In the genomic region with DNA sequence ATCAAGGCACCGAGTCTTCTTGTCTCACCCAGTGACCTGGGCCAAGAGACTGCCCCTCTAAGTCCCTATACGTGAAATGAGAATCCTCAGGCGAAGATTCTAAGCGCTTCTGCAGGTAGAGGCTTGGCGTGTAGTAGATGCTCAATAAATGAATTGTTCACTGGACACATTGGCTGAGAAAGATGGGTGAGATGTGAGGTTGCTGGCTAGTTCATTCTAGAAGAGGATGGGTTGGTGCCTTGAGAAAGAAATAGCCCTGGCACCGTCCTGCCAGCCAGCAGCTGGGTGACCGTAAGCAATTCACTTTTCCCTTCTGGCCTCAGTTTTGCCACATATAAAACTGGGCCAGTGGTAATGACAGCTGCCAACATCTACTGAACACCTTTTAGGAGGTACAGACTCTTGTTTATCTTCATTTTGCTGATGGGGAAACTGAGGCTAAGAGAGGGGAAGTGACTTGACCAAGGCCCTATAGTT, we compare ENCODE assay signal across 10 cellular contexts. TPM values are rescaled to one million over a fixed set of nuclear protein-coding genes. Genes with fewer than 3 reads are reported as not detected.
A peak's percentile ranks its signal among the peaks of the same experiment; 100 is the strongest.
DNase-seq lines count a peak whose midpoint lies in the region; ATAC-seq and TF ChIP-seq lines count a peak whose summit lies in the region.
"Had no signal": no experiment of that assay in that cellular context is flagged by ENCODE, and none has a peak within 500 bp of the region (broad histone marks: within the 10 kb centered on the region; RNA-seq: fewer than 3 reads in every experiment).

No MANE protein-coding gene starts in this region.

- DNase-seq in HFF-Myc (ENCODE audit: extremely low read depth, low read depth), result no peak
- DNase-seq in colonic mucosa, result no peak
- DNase-seq in SW 1271 (lab: John Stamatoyannopoulos, UW), result no peak
- no peak for DNase-seq in NCI-H1930 (lab: John Stamatoyannopoulos, UW)
- DNase-seq in KG1 (lab: John Stamatoyannopoulos, UW), result no peak
- DNase-seq: midbrain, NCI-H1417 had no signal

- no peak for TF ChIP-seq CTCF in HFF-Myc (IDR thresholded peaks at IDR 0.05; ENCODE audit: low read depth, low read length, missing control alignments)
- TF ChIP-seq CTCF in colonic mucosa (IDR thresholded peaks at IDR 0.05), result no peak
- TF ChIP-seq CTCF in neural cell (IDR thresholded peaks at IDR 0.05; ENCODE audit: poor library complexity, severe bottlenecking), result no peak

- H3K9ac ChIP-seq in BLaER1, result peak overlapping the region; percentile 25; the same call in 1 of the 2 replicates
- H3K9ac ChIP-seq in colonic mucosa (ENCODE audit: low read depth in 2 of 2, low read length in 2 of 2), result peak overlapping the region; percentile 70 to 80
- peak overlapping the region; percentile 78 for H3K9ac ChIP-seq in neural cell (ENCODE audit: low read length)

- H3K4me3 ChIP-seq in BLaER1 (peak overlapping the region; percentile 73), HFF-Myc (replicated peaks; ENCODE audit: low read depth, low read length) (peak overlapping the region; percentile 59), colonic mucosa (peak overlapping the region; percentile 44), neural cell (ENCODE audit: low read length) (peak overlapping the region; percentile 81)

- H3K9me2 ChIP-seq in neural cell (ENCODE audit: insufficient read depth, low read length), result no peaks in the 10 kb centered on the region

- peaks cover 57% of the 10 kb centered on the region for H4K20me1 ChIP-seq in BLaER1
- no peaks in the 10 kb centered on the region for H4K20me1 ChIP-seq in neural cell (ENCODE audit: insufficient read depth)

- no peaks in the 10 kb centered on the region for H3F3A ChIP-seq in neural cell (ENCODE audit: insufficient read depth, low read length, poor library complexity, severe bottlenecking)

- H3K9me3 ChIP-seq in BLaER1, result no peaks in the 10 kb centered on the region
- no peaks in the 10 kb centered on the region for H3K9me3 ChIP-seq in colonic mucosa
- no peaks in the 10 kb centered on the region for H3K9me3 ChIP-seq in neural cell (ENCODE audit: low read length)

- peaks cover 56% of the 10 kb centered on the region for H3K79me2 ChIP-seq in neural cell (replicated peaks; ENCODE audit: insufficient read depth, low read length)

- no peak for TF ChIP-seq EP300 in neural cell (conservative IDR thresholded peaks at IDR 0.05; ENCODE audit: poor library complexity, severe bottlenecking)

- H3K36me3 ChIP-seq in BLaER1, result peaks cover 32% of the 10 kb centered on the region
- H3K36me3 ChIP-seq in colonic mucosa, result no peaks in the 10 kb centered on the region
- H3K36me3 ChIP-seq in neural cell (ENCODE audit: insufficient read depth, low read length), result no peaks in the 10 kb centered on the region

- peak overlapping the region; percentile 90 for H3K4me2 ChIP-seq in BLaER1
- peak overlapping the region; percentile 89 for H3K4me2 ChIP-seq in neural cell (ENCODE audit: low read length)

- no peak for ATAC-seq in HG02678 (IDR thresholded peaks at IDR 0.05; ENCODE audit: unreplicated experiment)

- intact Hi-C loops in colonic mucosa (cut with DNase I), result loop anchor here (10.0 kb wide), 1 partner anchor 53 kb away; no protein-coding TSS in a partner anchor

- H2AFZ ChIP-seq in neural cell (ENCODE audit: low read depth, low read length), result no peak overlapping the region

- no peaks in the 10 kb centered on the region for H3K27me3 ChIP-seq in BLaER1
- no peaks in the 10 kb centered on the region for H3K27me3 ChIP-seq in colonic mucosa
- H3K27me3 ChIP-seq in neural cell (ENCODE audit: insufficient read depth, low read depth, low read length), result no peaks in the 10 kb centered on the region

- TF ChIP-seq RAD21 in neural cell (conservative IDR thresholded peaks at IDR 0.05), result no peak

- H3K4me1 ChIP-seq in BLaER1 (peaks cover 70% of the 10 kb centered on the region), colonic mucosa (peaks cover 9% of the 10 kb centered on the region)

- H3K27ac ChIP-seq in BLaER1 (no peak overlapping the region), colonic mucosa (no peak overlapping the region), neural cell (ENCODE audit: low read length) (no peak overlapping the region)

TF ChIP-seq in neural cell, 6 proteins besides CTCF, POLR2A, EP300 and RAD21:
- TF ChIP-seq MXI1 (conservative IDR thresholded peaks at IDR 0.05; ENCODE audit: poor library complexity, severe bottlenecking), result no peak
- TF ChIP-seq POLR2AphosphoS5 (IDR thresholded peaks at IDR 0.05), result no peak
- no peak for TF ChIP-seq EZH2 (IDR thresholded peaks at IDR 0.05; ENCODE audit: borderline replicate concordance, insufficient read depth, low read length, poor library complexity, severe bottlenecking)
- no peak for TF ChIP-seq TAF1 (IDR thresholded peaks at IDR 0.05; ENCODE audit: low read depth)
- no peak for TF ChIP-seq REST (IDR thresholded peaks at IDR 0.05; ENCODE audit: borderline replicate concordance)
- TF ChIP-seq SMC3 (conservative IDR thresholded peaks at IDR 0.05; ENCODE audit: poor library complexity), result no peak
TF ChIP-seq in neural cell: peak in this region for 0.

RNA-seq across cellular contexts. Expression of gene SRC, which starts 1.4 kb away (rescaled TPM):
- total RNA-seq in colonic mucosa, result 100 to 1,000 TPM; 102 to 123 TPM
- polyA plus RNA-seq in neural cell, result 39.0 and 49.5 TPM in 2 replicates
- 50.9 and 53.7 TPM in 2 replicates for polyA minus RNA-seq in neural cell

RNA-seq across cellular contexts. Expression of gene MANBAL, which starts 57.9 kb away (rescaled TPM):
- 10 to 100 TPM; 27.1 to 44.6 TPM for total RNA-seq in colonic mucosa
- 41.5 and 42.1 TPM in 2 replicates for polyA plus RNA-seq in neural cell
- 18.6 and 19.2 TPM in 2 replicates for polyA minus RNA-seq in neural cell

Comparison
In these comparisons a context has a peak if more than half of its experiments do, and no peak if none do; other contexts are left out.
1. H3K9ac ChIP-seq: peak in every context shown above with its lines; median percentile 78 in neural cell; 75 in colonic mucosa; 25 in BLaER1.